8 cellular contexts compared by ENCODE assay signal in the genomic region with DNA sequence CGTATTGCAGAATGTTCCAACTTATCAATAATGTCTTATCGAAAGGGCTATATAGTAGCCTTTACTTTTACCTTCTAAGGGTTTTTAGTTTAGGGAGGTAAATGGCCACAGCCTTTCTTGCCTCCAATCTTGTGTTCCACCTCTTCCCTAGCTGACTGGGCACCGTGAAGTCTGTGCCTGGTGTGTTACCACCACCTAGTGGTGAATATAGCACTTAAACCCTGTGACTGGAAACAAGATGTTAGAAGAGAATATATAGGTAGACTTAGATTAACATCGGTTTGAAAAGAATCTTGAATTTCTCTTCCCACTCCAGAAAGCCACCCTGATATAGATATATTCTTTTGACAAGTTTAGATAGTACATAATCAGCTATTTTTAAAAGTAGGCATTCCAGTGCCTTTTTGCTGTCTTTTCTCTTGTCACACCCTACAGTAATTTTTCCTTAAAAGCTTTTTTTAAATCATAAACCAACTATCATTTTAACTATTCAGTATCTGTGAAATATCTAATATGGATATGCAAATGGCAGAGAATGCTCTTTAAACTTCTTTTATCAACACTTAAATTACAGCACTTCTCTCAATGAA.
DNase-seq lines count a peak whose midpoint lies in the region; ATAC-seq, FAIRE-seq and TF ChIP-seq lines count a peak whose summit lies in the region.

No MANE protein-coding gene starts in this region.

- H3K4me3 ChIP-seq in HL-60 (replicated peaks; ENCODE audit: insufficient read depth, low read length) = no peak overlapping the region

- peak; percentile 44 for TF ChIP-seq CTCF in HL-60 (IDR thresholded peaks at IDR 0.05; ENCODE audit: insufficient read depth, low read length)

- H3K27me3 ChIP-seq in HL-60 (ENCODE audit: insufficient read depth, poor library complexity, severe bottlenecking) = no peaks in the 10 kb centered on the region

- intact Hi-C loops in posterior cingulate gyrus (cut with DNase I) = loop anchor here (2.0 to 10.0 kb wide), 2 partner anchors 344 to 1308 kb away; no protein-coding TSS in a partner anchor

- DNase-seq in ELR (ENCODE audit: low read depth) (peak; percentile 60), HL-60 (ENCODE audit: low read depth in 1 of 2, low spot score in 1 of 2) (peak; percentile 30 to 58), RCC 7860 (ENCODE audit: low spot score) (peak; percentile 56), globus pallidus (ENCODE audit: low spot score) (peak; percentile 72), posterior cingulate gyrus (peak; percentile 19 to 92 (median 56)), GOT3 (lab: John Stamatoyannopoulos, UW) (no peak)
- DNase-seq in activated naive CD4-positive, alpha-beta T cell treated with Interleukin-2 at 50 U/mL for 16 hours = peak; percentile 38

- no peak overlapping the region for H3K27ac ChIP-seq in HL-60 (replicated peaks)

- FAIRE-seq in RCC 7860 (lab: Jason Lieb, UNC) = peak; percentile 50

- peak; percentile 97 for ATAC-seq in GM21390 (IDR thresholded peaks at IDR 0.05; ENCODE audit: unreplicated experiment)
